ENCODE assay signal across 8 cellular contexts in the genomic region with DNA sequence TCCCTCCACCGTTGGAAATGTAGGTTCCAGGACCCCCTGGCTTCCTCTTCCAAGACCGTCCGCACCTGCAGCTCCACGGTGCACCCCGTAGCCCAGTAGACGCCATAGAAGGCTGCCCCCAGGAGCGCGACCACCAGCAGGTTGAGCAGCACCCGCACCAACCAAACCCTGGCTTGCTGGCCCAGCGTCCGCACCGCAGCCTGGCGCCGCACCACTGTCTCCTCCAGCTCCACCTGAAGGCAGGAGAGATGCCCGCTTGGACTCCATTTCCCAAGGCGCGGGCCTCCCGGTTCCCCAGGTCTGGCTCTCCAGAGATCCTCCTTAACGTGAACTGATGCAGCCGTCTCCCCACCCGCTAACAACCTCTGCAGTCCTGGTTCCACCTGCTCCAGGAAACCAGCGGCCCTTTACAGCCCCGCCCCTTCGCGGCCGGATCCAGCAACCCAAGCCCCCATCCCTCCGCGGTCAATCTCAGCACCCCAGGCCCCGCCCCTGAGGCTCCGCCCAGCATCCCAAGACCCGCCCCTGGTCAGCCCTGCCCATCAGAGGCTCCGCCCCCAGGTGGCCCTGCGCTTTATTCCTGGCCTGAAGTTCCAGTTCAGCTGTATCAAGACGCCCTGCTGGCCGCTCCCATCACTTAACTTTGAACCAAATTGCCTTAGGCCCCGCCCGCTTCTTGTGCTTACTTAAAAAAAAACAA.
DNase-seq lines count a peak whose midpoint lies in the region; ATAC-seq lines count a peak whose summit lies in the region.

No MANE protein-coding gene starts in this region.

- no peaks in the 10 kb centered on the region for H3K36me3 ChIP-seq in BLaER1

- peak; percentile 51 for DNase-seq in NCI-H226
- DNase-seq in activated effector memory CD4-positive, alpha-beta T cell treated with Interleukin-2 at 50 U/mL for 16 hours, result peak; percentile 61
- DNase-seq in stimulated activated CD8-positive, alpha-beta memory T cell treated with anti-CD3 and anti-CD28 coated beads, Interleukin-15, amount 100 ng/mL, for 48 hours (ENCODE audit: low read depth in 2 of 2), result peak; percentile 48 to 60
- no peak for DNase-seq in NCI-H2107 (lab: John Stamatoyannopoulos, UW)

- H4K20me1 ChIP-seq in BLaER1, result peaks cover 14% of the 10 kb centered on the region; the same call in 1 of the 2 replicates

- ATAC-seq in GM21528 (IDR thresholded peaks at IDR 0.05; ENCODE audit: low FRiP score, unreplicated experiment) (no peak), HG03196 (IDR thresholded peaks at IDR 0.05; ENCODE audit: unreplicated experiment) (no peak)

- no peak overlapping the region for H3K27ac ChIP-seq in BLaER1

- peaks cover 49% of the 10 kb centered on the region for H3K4me1 ChIP-seq in BLaER1

- no peaks in the 10 kb centered on the region for H3K27me3 ChIP-seq in BLaER1

- H3K4me2 ChIP-seq in BLaER1, result peak overlapping the region; percentile 46

- no peak overlapping the region for H3K9ac ChIP-seq in BLaER1

- no peaks in the 10 kb centered on the region for H3K9me3 ChIP-seq in BLaER1
- H3K9me3 ChIP-seq in iPS-18c (ENCODE audit: control insufficient read depth, insufficient read depth, low read length), result no peaks in the 10 kb centered on the region

- H3K4me3 ChIP-seq in BLaER1 (no peak overlapping the region), iPS-18c (ENCODE audit: insufficient read depth, low read depth, low read length) (peak overlapping the region; percentile 38; the same call in 1 of the 2 replicates)
